In genomic region chr1:66242646-66243547, GRCh38 we compare ENCODE assay signal across 8 cellular contexts.
DNase-seq lines count a peak whose midpoint lies in the region; ATAC-seq and TF ChIP-seq lines count a peak whose summit lies in the region.

No MANE protein-coding gene starts in this region.

- peak overlapping the region; percentile 17; the same call in 1 of the 2 replicates for H3K9ac ChIP-seq in OCI-LY3 (ENCODE audit: low read length)

- DNase-seq in DMS153 (lab: John Stamatoyannopoulos, UW) (peak; percentile 80), KG1 (lab: John Stamatoyannopoulos, UW) (peak; percentile 74), activated T-cell treated with anti-CD3 and anti-CD28 coated beads for 1 hour (ENCODE audit: low read depth) (peak; percentile 59), epithelial cell of proximal tubule (ENCODE audit: low read depth) (no peak), naive B cell (peak; percentile 52)
- peak; percentile 53 to 82 for DNase-seq in stimulated activated effector memory CD8-positive, alpha-beta T cell treated with anti-CD3 and anti-CD28 coated beads, Interleukin-12 subunit alpha, Interleukin-12 subunit beta, amount 100 ng/mL, for 72 hours (ENCODE audit: low spot score in 2 of 2)

- no peaks in the 10 kb centered on the region for H3K36me3 ChIP-seq in OCI-LY3 (replicated peaks; ENCODE audit: low read depth, low read length)

- H3K9me3 ChIP-seq in OCI-LY3 (ENCODE audit: insufficient read depth, low read length), result no peaks in the 10 kb centered on the region

- no peaks in the 10 kb centered on the region for H3K9me3 Mint-ChIP-seq in naive B cell
- H3K9me3 Mint-ChIP-seq in stimulated activated effector memory CD8-positive, alpha-beta T cell treated with anti-CD3 and anti-CD28 coated beads, Interleukin-12 subunit alpha, Interleukin-12 subunit beta, amount 100 ng/mL, for 72 hours, result no peaks in the 10 kb centered on the region

- H3K4me3 Mint-ChIP-seq in naive B cell, result no peak overlapping the region
- H3K4me3 Mint-ChIP-seq in stimulated activated effector memory CD8-positive, alpha-beta T cell treated with anti-CD3 and anti-CD28 coated beads, Interleukin-12 subunit alpha, Interleukin-12 subunit beta, amount 100 ng/mL, for 72 hours, result no peak overlapping the region

- peak overlapping the region; percentile 13; the same call in 1 of the 2 replicates for H3K27ac ChIP-seq in OCI-LY3 (ENCODE audit: low read length)

- H3K4me3 ChIP-seq in OCI-LY3 (ENCODE audit: low read length), result peak overlapping the region; percentile 34; the same call in 1 of the 2 replicates
- no peak overlapping the region for H3K4me3 ChIP-seq in epithelial cell of proximal tubule (ENCODE audit: low read depth, low read length)

- no peaks in the 10 kb centered on the region for H3K79me2 ChIP-seq in OCI-LY3 (ENCODE audit: low read length)

- peaks cover 55% of the 10 kb centered on the region for H3K4me1 ChIP-seq in OCI-LY3 (ENCODE audit: low read length)

- no peak overlapping the region for H2AFZ ChIP-seq in OCI-LY3 (ENCODE audit: low read depth, low read length)

- H3K27me3 ChIP-seq in OCI-LY3 (ENCODE audit: low read depth, low read length), result no peaks in the 10 kb centered on the region

- peak; percentile 59 for ATAC-seq in GM21619 (IDR thresholded peaks at IDR 0.05; ENCODE audit: unreplicated experiment)
- peak; percentile 96 to 98 for ATAC-seq in naive B cell (ENCODE audit: low read depth in 2 of 2)
- ATAC-seq in stimulated activated effector memory CD8-positive, alpha-beta T cell treated with anti-CD3 and anti-CD28 coated beads, Interleukin-12 subunit alpha, Interleukin-12 subunit beta, amount 100 ng/mL, for 72 hours, result peak; percentile 59

- no peaks in the 10 kb centered on the region for H3K36me3 Mint-ChIP-seq in naive B cell
- H3K36me3 Mint-ChIP-seq in stimulated activated effector memory CD8-positive, alpha-beta T cell treated with anti-CD3 and anti-CD28 coated beads, Interleukin-12 subunit alpha, Interleukin-12 subunit beta, amount 100 ng/mL, for 72 hours, result peaks cover 4% of the 10 kb centered on the region

- H3K27ac Mint-ChIP-seq in naive B cell, result no peak overlapping the region
- no peak overlapping the region for H3K27ac Mint-ChIP-seq in stimulated activated effector memory CD8-positive, alpha-beta T cell treated with anti-CD3 and anti-CD28 coated beads, Interleukin-12 subunit alpha, Interleukin-12 subunit beta, amount 100 ng/mL, for 72 hours

- H3K4me1 Mint-ChIP-seq in naive B cell, result no peaks in the 10 kb centered on the region
- H3K4me1 Mint-ChIP-seq in stimulated activated effector memory CD8-positive, alpha-beta T cell treated with anti-CD3 and anti-CD28 coated beads, Interleukin-12 subunit alpha, Interleukin-12 subunit beta, amount 100 ng/mL, for 72 hours, result peaks cover 26% of the 10 kb centered on the region

- peak; percentile 99 for TF ChIP-seq CTCF in OCI-LY3 (IDR thresholded peaks at IDR 0.05; ENCODE audit: low read depth, low read length)
- TF ChIP-seq CTCF in epithelial cell of proximal tubule (conservative IDR thresholded peaks at IDR 0.05; ENCODE audit: low read depth, low read length), result peak; percentile 100

- no peaks in the 10 kb centered on the region for H4K20me1 ChIP-seq in OCI-LY3 (ENCODE audit: insufficient read depth, low read length)

- peak overlapping the region; percentile 63 for H3K4me2 ChIP-seq in OCI-LY3 (ENCODE audit: low read length)

- peaks cover 3 to 9% (median 6%) of the 10 kb centered on the region in 3 donors for H3K27me3 Mint-ChIP-seq in naive B cell
